ENCODE assay signal across 1 cellular context in genomic region chr4:120722655-120723054, GRCh38.
TF ChIP-seq lines count a peak whose summit lies in the region.

No MANE protein-coding gene starts in this region.

TF ChIP-seq in GM23338, 12 proteins besides CTCF, POLR2A, EP300 and RAD21 (continued from another document):
- TF ChIP-seq REST (IDR thresholded peaks at IDR 0.05; ENCODE audit: unreplicated experiment) = no peak
